9 cellular contexts compared by ENCODE assay signal in the genomic region with DNA sequence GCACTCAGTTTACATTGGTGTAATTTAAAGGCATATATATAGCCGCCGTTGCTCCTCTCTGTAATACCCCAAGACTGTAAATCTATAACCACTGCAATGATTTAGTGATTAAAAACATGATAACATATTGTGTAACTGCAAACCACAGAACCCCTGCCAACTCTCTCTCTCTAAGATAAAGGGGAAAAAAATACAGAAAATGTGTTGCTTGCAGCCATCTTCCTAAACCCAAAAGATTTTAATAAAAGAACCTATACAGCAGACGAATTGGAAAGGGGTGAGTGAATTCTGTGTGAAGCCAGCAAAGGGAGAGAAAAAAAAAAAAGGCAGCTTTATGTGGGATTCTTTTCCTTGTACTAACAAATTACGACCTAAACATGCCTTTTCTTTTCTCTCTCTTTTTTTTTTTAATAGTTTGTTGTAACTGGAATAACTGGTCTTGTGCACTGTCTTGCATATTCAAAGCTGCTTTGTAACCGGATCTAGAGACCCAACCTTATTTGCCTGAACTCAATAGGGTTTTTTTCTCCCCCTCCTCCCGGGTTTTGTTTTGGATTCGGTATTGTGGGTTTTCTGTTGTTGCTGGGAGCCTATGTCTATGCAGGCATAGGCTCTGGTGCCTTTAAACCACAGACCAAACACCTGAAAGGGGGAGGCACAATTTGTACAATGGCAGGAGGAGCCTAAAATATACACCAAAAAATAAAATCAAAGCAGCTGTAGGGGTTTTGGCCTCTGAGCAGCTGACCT. TPM values are rescaled to one million over a fixed set of nuclear protein-coding genes. Genes with fewer than 3 reads are reported as not detected.
DNase-seq lines count a peak whose midpoint lies in the region; ATAC-seq and TF ChIP-seq lines count a peak whose summit lies in the region.
"Had no signal": no experiment of that assay in that cellular context is flagged by ENCODE, and none has a peak within 500 bp of the region (broad histone marks: within the 10 kb centered on the region; RNA-seq: fewer than 3 reads in every experiment).

No MANE protein-coding gene starts in this region.

- no peak for ATAC-seq in HG02588 (IDR thresholded peaks at IDR 0.05; ENCODE audit: unreplicated experiment)

- intact Hi-C loops in posterior cingulate gyrus (cut with DNase I), result no loop called here

- no peaks in the 10 kb centered on the region for H3K9me3 ChIP-seq in mucosa of rectum (ENCODE audit: control insufficient read depth in 2 of 2, low read length in 2 of 2)
- H3K9me3 ChIP-seq in MG63, result no peaks in the 10 kb centered on the region

- peaks cover 29 to 50% of the 10 kb centered on the region in 2 donors for H3K4me1 ChIP-seq in mucosa of rectum (ENCODE audit: control insufficient read depth in 2 of 2, insufficient read depth in 2 of 2, low read length in 2 of 2)

- TF ChIP-seq CTCF in C4-2B (conservative IDR thresholded peaks at IDR 0.05), result no peak
- TF ChIP-seq CTCF in NB4 (IDR thresholded peaks at IDR 0.05; ENCODE audit: low read depth, low read length), result no peak

- no peak overlapping the region for H3K4me3 ChIP-seq in NB4 (ENCODE audit: low read depth, low read length)
- peak overlapping the region; percentile 62 for H3K4me3 ChIP-seq in mucosa of rectum (ENCODE audit: low read length in 2 of 2)
- H3K4me3 ChIP-seq in MG63, result no peak overlapping the region; the same call in 1 of the 2 replicates

- DNase-seq in NB4 (ENCODE audit: low read depth) (peak; percentile 47), caudate nucleus (lab: John Stamatoyannopoulos, UW) (no peak), MG63 (no peak), posterior cingulate gyrus (no peak)
- no peak for DNase-seq in effector CD8-positive, alpha-beta T cell (lab: John Stamatoyannopoulos, UW)
- DNase-seq: NK-92 treated with Interleukin-12 subunit alpha and Interleukin-12 subunit beta, amount 100 ng/mL, for 24 hours had no signal

- peak overlapping the region in 1 of 2 donors; percentile 81 for H3K9ac ChIP-seq in mucosa of rectum (ENCODE audit: low read depth in 1 of 2, low read length in 2 of 2)

- TF ChIP-seq POLR2A in NB4 (IDR thresholded peaks at IDR 0.05; ENCODE audit: extremely low read depth, insufficient read length), result no peak

- H3K36me3 ChIP-seq in mucosa of rectum (ENCODE audit: control insufficient read depth in 2 of 2, insufficient read depth in 2 of 2, low read length in 2 of 2), result no peaks in the 10 kb centered on the region
- H3K36me3 ChIP-seq in MG63, result no peaks in the 10 kb centered on the region

- peak overlapping the region; percentile 100 for H3K27ac ChIP-seq in C4-2B
- peak overlapping the region; percentile 67 for H3K27ac ChIP-seq in caudate nucleus (ENCODE audit: low read depth, low read length)
- H3K27ac ChIP-seq in mucosa of rectum (ENCODE audit: low read depth in 2 of 2, low read length in 2 of 2), result peak overlapping the region; percentile 69 to 77

- no peaks in the 10 kb centered on the region for H3K27me3 ChIP-seq in mucosa of rectum (ENCODE audit: control insufficient read depth in 2 of 2, insufficient read depth in 2 of 2, low read length in 2 of 2)
- H3K27me3 ChIP-seq in MG63, result no peaks in the 10 kb centered on the region

RNA-seq across cellular contexts. Expression of gene ZFHX3, which starts 7.0 kb away (rescaled TPM):
- total RNA-seq in MG63 (2014; rRNA removed; shearing (Covaris generic); ENCODE audit: low replicate concordance), result 0.89 and 1.2 TPM in 2 replicates

Comparison
In these comparisons a context has a peak if more than half of its experiments do, and no peak if none do; other contexts are left out.
1. H3K4me3 ChIP-seq: peak in mucosa of rectum (2 of 2); none in NB4 (single experiment) and MG63 (single experiment).
2. Peak in every context shown above with its lines, with median percentiles within 50 percentile points of each other: H3K27ac ChIP-seq.